ENCODE assay signal across 8 cellular contexts in genomic region chr2:172285010-172285621, GRCh38.
DNase-seq lines count a peak whose midpoint lies in the region; ATAC-seq and TF ChIP-seq lines count a peak whose summit lies in the region.
"Had no signal": no experiment of that assay in that cellular context is flagged by ENCODE, and none has a peak within 500 bp of the region (broad histone marks: within the 10 kb centered on the region; RNA-seq: fewer than 3 reads in every experiment).

No MANE protein-coding gene starts in this region.

- H3K36me3 ChIP-seq in RWPE2 (ENCODE audit: low read depth) (no peaks in the 10 kb centered on the region), OCI-LY7 (ENCODE audit: insufficient read depth, low read length) (no peaks in the 10 kb centered on the region)
- H3K36me3 ChIP-seq: neutrophil had no signal

- H3K4me2 ChIP-seq in OCI-LY7 (ENCODE audit: low read length): no peak overlapping the region

- no peaks in the 10 kb centered on the region for H4K20me1 ChIP-seq in OCI-LY7 (ENCODE audit: insufficient read depth, low read length)

- no peak overlapping the region for H2AFZ ChIP-seq in OCI-LY7 (ENCODE audit: low read length)

- POLR2A ChIA-PET in OCI-LY7 (lab: Charles Lee): interaction anchor here (1.4 kb wide), 1 partner anchor 15 kb away, joined by 3 read pairs; no protein-coding TSS in a partner anchor

- no peak overlapping the region for H3K27ac Mint-ChIP-seq in glutamatergic neuron (ENCODE audit: unreplicated experiment)

- H3K4me3 Mint-ChIP-seq in glutamatergic neuron (ENCODE audit: unreplicated experiment): no peak overlapping the region

- ATAC-seq in RWPE2 (ENCODE audit: low read depth): peak; percentile 35
- no peak for ATAC-seq in GM21390 (IDR thresholded peaks at IDR 0.05; ENCODE audit: unreplicated experiment)
- no peak for ATAC-seq in GM19397 (IDR thresholded peaks at IDR 0.05; ENCODE audit: unreplicated experiment)

- no peaks in the 10 kb centered on the region for H3K79me2 ChIP-seq in OCI-LY7 (ENCODE audit: insufficient read depth, low read depth, low read length)

- CTCF ChIA-PET in OCI-LY7 (lab: Charles Lee; ENCODE audit: unreplicated experiment): no interaction called here

- no peak overlapping the region; the same call in 1 of the 2 replicates for H3K27ac ChIP-seq in HL-60 (replicated peaks)
- peak overlapping the region; percentile 17 for H3K27ac ChIP-seq in RWPE2 (ENCODE audit: poor library complexity, severe bottlenecking)
- H3K27ac ChIP-seq in skin epidermis: peak overlapping the region in 13 of 21 experiments; percentile 1 to 66 (median 38)
- H3K27ac ChIP-seq in OCI-LY7 (ENCODE audit: low read depth, low read length, poor library complexity, severe bottlenecking): no peak overlapping the region
- H3K27ac ChIP-seq: neutrophil had no signal

- H3K4me1 Mint-ChIP-seq in glutamatergic neuron (ENCODE audit: low read depth, unreplicated experiment): peaks cover 2% of the 10 kb centered on the region

- TF ChIP-seq CTCF in HL-60 (IDR thresholded peaks at IDR 0.05; ENCODE audit: insufficient read depth, low read length) (no peak), RWPE2 (IDR thresholded peaks at IDR 0.05; ENCODE audit: poor library complexity, severe bottlenecking) (no peak), glutamatergic neuron (IDR thresholded peaks at IDR 0.05; ENCODE audit: partially characterized antibody, unreplicated experiment) (no peak), OCI-LY7 (conservative IDR thresholded peaks at IDR 0.05; ENCODE audit: low read length) (no peak)

- H3K9me3 ChIP-seq in RWPE2 (ENCODE audit: severe bottlenecking): no peaks in the 10 kb centered on the region
- H3K9me3 ChIP-seq in OCI-LY7 (ENCODE audit: low read length): no peaks in the 10 kb centered on the region
- H3K9me3 ChIP-seq: neutrophil had no signal

- no peaks in the 10 kb centered on the region for H3K27me3 Mint-ChIP-seq in glutamatergic neuron (ENCODE audit: unreplicated experiment)

- no peaks in the 10 kb centered on the region for H3K9me3 Mint-ChIP-seq in glutamatergic neuron (ENCODE audit: unreplicated experiment)

- BruUV-seq in OCI-LY7 (replicated peaks; lab: Mats Ljungman, UMichigan): no TSS peak

- no peaks in the 10 kb centered on the region for H3K36me3 Mint-ChIP-seq in glutamatergic neuron (ENCODE audit: unreplicated experiment)

- H3K4me3 ChIP-seq in HL-60 (replicated peaks; ENCODE audit: insufficient read depth, low read length): no peak overlapping the region
- H3K4me3 ChIP-seq in RWPE2 (ENCODE audit: severe bottlenecking): no peak overlapping the region
- H3K4me3 ChIP-seq in skin epidermis: no peak overlapping the region
- no peak overlapping the region for H3K4me3 ChIP-seq in OCI-LY7 (ENCODE audit: low read depth, low read length, poor library complexity, severe bottlenecking)

- intact Hi-C loops in OCI-LY7 (cut with micrococcal nuclease; ENCODE audit: unreplicated experiment): no loop called here

- H3K9me2 ChIP-seq in OCI-LY7 (ENCODE audit: insufficient read depth, low read length): no peaks in the 10 kb centered on the region

- DNase-seq in HL-60 (ENCODE audit: low read depth in 1 of 2, low spot score in 1 of 2) (peak; percentile 44 to 60), RWPE2 (ENCODE audit: low spot score) (no peak), glutamatergic neuron (peak; percentile 29), OCI-LY7 (ENCODE audit: low spot score) (no peak)

- H3K27me3 ChIP-seq in HL-60 (ENCODE audit: insufficient read depth, poor library complexity, severe bottlenecking) (no peaks in the 10 kb centered on the region), RWPE2 (ENCODE audit: insufficient read depth, poor library complexity, severe bottlenecking) (no peaks in the 10 kb centered on the region)
- H3K27me3 ChIP-seq: neutrophil had no signal

- H3K4me1 ChIP-seq in RWPE2 (ENCODE audit: insufficient read depth, poor library complexity, severe bottlenecking) (peaks cover 25% of the 10 kb centered on the region), OCI-LY7 (ENCODE audit: insufficient read depth, low read length, poor library complexity, severe bottlenecking) (peaks cover 4% of the 10 kb centered on the region)

Comparison
In these comparisons a context has a peak if more than half of its experiments do, and no peak if none do; other contexts are left out.
1. DNase-seq: peak in HL-60 (2 of 2) and glutamatergic neuron (single experiment); none in RWPE2 (single experiment) and OCI-LY7 (single experiment).
2. H3K27ac ChIP-seq: peak in RWPE2 (single experiment) and skin epidermis (13 of 21); none in HL-60 (single experiment) and OCI-LY7 (single experiment).